In genomic region chr11:45489281-45489906, GRCh38 we compare ENCODE assay signal across 1 cellular context.
TF ChIP-seq lines count a peak whose summit lies in the region.

No MANE protein-coding gene starts in this region.

TF ChIP-seq in GM23338, 12 proteins besides CTCF, POLR2A, EP300 and RAD21 (continued from another document):
- no peak for TF ChIP-seq ETS1 (IDR thresholded peaks at IDR 0.05)
- no peak for TF ChIP-seq EZH2phosphoT487 (IDR thresholded peaks at IDR 0.05; ENCODE audit: unreplicated experiment)
- no peak for TF ChIP-seq JUNB (IDR thresholded peaks at IDR 0.05; ENCODE audit: unreplicated experiment)
- TF ChIP-seq ZNF114 (CRISPR knock-in tag; IDR thresholded peaks at IDR 0.05) = no peak
- TF ChIP-seq, protein P1, sequence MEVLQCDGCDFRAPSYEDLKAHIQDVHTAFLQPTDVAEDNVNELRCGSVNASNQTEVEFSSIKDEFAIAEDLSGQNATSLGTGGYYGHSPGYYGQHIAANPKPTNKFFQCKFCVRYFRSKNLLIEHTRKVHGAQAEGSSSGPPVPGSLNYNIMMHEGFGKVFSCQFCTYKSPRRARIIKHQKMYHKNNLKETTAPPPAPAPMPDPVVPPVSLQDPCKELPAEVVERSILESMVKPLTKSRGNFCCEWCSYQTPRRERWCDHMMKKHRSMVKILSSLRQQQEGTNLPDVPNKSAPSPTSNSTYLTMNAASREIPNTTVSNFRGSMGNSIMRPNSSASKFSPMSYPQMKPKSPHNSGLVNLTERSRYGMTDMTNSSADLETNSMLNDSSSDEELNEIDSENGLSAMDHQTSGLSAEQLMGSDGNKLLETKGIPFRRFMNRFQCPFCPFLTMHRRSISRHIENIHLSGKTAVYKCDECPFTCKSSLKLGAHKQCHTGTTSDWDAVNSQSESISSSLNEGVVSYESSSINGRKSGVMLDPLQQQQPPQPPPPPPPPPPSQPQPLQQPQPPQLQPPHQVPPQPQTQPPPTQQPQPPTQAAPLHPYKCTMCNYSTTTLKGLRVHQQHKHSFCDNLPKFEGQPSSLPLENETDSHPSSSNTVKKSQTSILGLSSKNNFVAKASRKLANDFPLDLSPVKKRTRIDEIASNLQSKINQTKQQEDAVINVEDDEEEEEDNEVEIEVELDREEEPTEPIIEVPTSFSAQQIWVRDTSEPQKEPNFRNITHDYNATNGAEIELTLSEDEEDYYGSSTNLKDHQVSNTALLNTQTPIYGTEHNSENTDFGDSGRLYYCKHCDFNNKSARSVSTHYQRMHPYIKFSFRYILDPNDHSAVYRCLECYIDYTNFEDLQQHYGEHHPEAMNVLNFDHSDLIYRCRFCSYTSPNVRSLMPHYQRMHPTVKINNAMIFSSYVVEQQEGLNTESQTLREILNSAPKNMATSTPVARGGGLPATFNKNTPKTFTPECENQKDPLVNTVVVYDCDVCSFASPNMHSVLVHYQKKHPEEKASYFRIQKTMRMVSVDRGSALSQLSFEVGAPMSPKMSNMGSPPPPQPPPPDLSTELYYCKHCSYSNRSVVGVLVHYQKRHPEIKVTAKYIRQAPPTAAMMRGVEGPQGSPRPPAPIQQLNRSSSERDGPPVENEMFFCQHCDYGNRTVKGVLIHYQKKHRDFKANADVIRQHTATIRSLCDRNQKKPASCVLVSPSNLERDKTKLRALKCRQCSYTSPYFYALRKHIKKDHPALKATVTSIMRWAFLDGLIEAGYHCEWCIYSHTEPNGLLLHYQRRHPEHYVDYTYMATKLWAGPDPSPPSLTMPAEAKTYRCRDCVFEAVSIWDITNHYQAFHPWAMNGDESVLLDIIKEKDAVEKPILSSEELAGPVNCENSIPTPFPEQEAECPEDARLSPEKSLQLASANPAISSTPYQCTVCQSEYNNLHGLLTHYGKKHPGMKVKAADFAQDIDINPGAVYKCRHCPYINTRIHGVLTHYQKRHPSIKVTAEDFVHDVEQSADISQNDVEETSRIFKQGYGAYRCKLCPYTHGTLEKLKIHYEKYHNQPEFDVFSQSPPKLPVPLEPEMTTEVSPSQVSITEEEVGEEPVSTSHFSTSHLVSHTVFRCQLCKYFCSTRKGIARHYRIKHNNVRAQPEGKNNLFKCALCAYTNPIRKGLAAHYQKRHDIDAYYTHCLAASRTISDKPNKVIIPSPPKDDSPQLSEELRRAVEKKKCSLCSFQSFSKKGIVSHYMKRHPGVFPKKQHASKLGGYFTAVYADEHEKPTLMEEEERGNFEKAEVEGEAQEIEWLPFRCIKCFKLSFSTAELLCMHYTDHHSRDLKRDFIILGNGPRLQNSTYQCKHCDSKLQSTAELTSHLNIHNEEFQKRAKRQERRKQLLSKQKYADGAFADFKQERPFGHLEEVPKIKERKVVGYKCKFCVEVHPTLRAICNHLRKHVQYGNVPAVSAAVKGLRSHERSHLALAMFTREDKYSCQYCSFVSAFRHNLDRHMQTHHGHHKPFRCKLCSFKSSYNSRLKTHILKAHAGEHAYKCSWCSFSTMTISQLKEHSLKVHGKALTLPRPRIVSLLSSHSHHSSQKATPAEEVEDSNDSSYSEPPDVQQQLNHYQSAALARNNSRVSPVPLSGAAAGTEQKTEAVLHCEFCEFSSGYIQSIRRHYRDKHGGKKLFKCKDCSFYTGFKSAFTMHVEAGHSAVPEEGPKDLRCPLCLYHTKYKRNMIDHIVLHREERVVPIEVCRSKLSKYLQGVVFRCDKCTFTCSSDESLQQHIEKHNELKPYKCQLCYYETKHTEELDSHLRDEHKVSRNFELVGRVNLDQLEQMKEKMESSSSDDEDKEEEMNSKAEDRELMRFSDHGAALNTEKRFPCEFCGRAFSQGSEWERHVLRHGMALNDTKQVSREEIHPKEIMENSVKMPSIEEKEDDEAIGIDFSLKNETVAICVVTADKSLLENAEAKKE (CRISPR knock-in tag; IDR thresholded peaks at IDR 0.05) = no peak
